In genomic region chr9:135960328-135961276, GRCh38 we compare ENCODE assay signal across 8 cellular contexts. TPM values are rescaled to one million over a fixed set of nuclear protein-coding genes. Genes with fewer than 3 reads are reported as not detected.
DNase-seq lines count a peak whose midpoint lies in the region; ATAC-seq and TF ChIP-seq lines count a peak whose summit lies in the region.

No MANE protein-coding gene starts in this region.

- peak overlapping the region; percentile 78 for H3K27ac Mint-ChIP-seq in activated CD8-positive, alpha-beta T cell treated with anti-CD3 and anti-CD28 coated beads for 36 hours

- H3K27me3 ChIP-seq in HL-60 (ENCODE audit: insufficient read depth, poor library complexity, severe bottlenecking) (no peaks in the 10 kb centered on the region), heart left ventricle (no peaks in the 10 kb centered on the region), prostate gland (replicated peaks; ENCODE audit: insufficient read depth) (no peaks in the 10 kb centered on the region)

- peak overlapping the region; percentile 81 for H3K27ac ChIP-seq in HL-60 (replicated peaks)
- H3K27ac ChIP-seq in heart left ventricle: peak overlapping the region; percentile 82 to 99 (median 94)
- H3K27ac ChIP-seq in prostate gland: peak overlapping the region; percentile 82 to 87

- POLR2A ChIA-PET in activated CD8-positive, alpha-beta T cell treated with anti-CD3 and anti-CD28 coated beads for 36 hours (lab: Charles Lee): interaction anchor here (0.8 to 1.7 kb wide), 5 partner anchors 12 to 145 kb away, joined by 3 to 6 read pairs (median 3); no protein-coding TSS in a partner anchor

- H3K4me1 Mint-ChIP-seq in activated CD8-positive, alpha-beta T cell treated with anti-CD3 and anti-CD28 coated beads for 36 hours (ENCODE audit: low read depth): peaks cover 28% of the 10 kb centered on the region

- no peaks in the 10 kb centered on the region for H3K9me3 Mint-ChIP-seq in activated CD8-positive, alpha-beta T cell treated with anti-CD3 and anti-CD28 coated beads for 36 hours

- TF ChIP-seq CTCF in AG10803 (conservative IDR thresholded peaks at IDR 0.05; ENCODE audit: low read length): no peak
- TF ChIP-seq CTCF in HL-60 (IDR thresholded peaks at IDR 0.05; ENCODE audit: insufficient read depth, low read length): no peak
- TF ChIP-seq CTCF in activated CD8-positive, alpha-beta T cell treated with anti-CD3 and anti-CD28 coated beads for 36 hours (IDR thresholded peaks at IDR 0.05): no peak
- TF ChIP-seq CTCF in heart left ventricle (IDR thresholded peaks at IDR 0.05): no peak
- no peak for TF ChIP-seq CTCF in prostate gland (IDR thresholded peaks at IDR 0.05)

- peak overlapping the region; percentile 88 for H3K4me3 Mint-ChIP-seq in activated CD8-positive, alpha-beta T cell treated with anti-CD3 and anti-CD28 coated beads for 36 hours

- intact Hi-C loops in activated CD8-positive, alpha-beta T cell treated with anti-CD3 and anti-CD28 coated beads for 36 hours (cut with micrococcal nuclease): no loop called here
- intact Hi-C loops in heart left ventricle (cut with DNase I) (loop anchor here in 5 of 10 donors (1.0 to 10.0 kb wide), 11 partner anchors 53 to 324 kb away; partner anchors contain the start of genes CAMSAP1 (in 3 of the 5), KCNT1 (in 1 of the 5) and QSOX2 (in 1 of the 5)), prostate gland (cut with DNase I) (loop anchor here (5.0 to 10.0 kb wide), 3 partner anchors 53 to 356 kb away; partner anchors contain the start of gene CAMSAP1)

- in situ Hi-C loops in GM18951 (cut with MboI; ENCODE audit: low sequenced_read_pairs, unreplicated experiment): loop anchor here (10.0 kb wide), 1 partner anchor 154 kb away; the partner anchor contains the start of gene TMEM250

- no peaks in the 10 kb centered on the region for H3K27me3 Mint-ChIP-seq in activated CD8-positive, alpha-beta T cell treated with anti-CD3 and anti-CD28 coated beads for 36 hours

- H3K36me3 ChIP-seq in heart left ventricle (no peaks in the 10 kb centered on the region), prostate gland (no peaks in the 10 kb centered on the region)

- CTCF ChIA-PET in activated CD8-positive, alpha-beta T cell treated with anti-CD3 and anti-CD28 coated beads for 36 hours (lab: Charles Lee): interaction anchor here (0.9 to 1.5 kb wide), 8 partner anchors 35 to 449 kb away, joined by 3 to 5 read pairs (median 4); no protein-coding TSS in a partner anchor

- H3K36me3 Mint-ChIP-seq in activated CD8-positive, alpha-beta T cell treated with anti-CD3 and anti-CD28 coated beads for 36 hours (ENCODE audit: low read depth): no peaks in the 10 kb centered on the region

- peak overlapping the region; percentile 75 for H3K4me3 ChIP-seq in AG10803 (ENCODE audit: low read length)
- H3K4me3 ChIP-seq in HL-60 (replicated peaks; ENCODE audit: insufficient read depth, low read length): peak overlapping the region; percentile 94
- H3K4me3 ChIP-seq in heart left ventricle: peak overlapping the region; percentile 44 to 100 (median 89)
- peak overlapping the region; percentile 86 to 97 for H3K4me3 ChIP-seq in prostate gland

- DNase-seq in AG10803 (ENCODE audit: low read depth): no peak
- DNase-seq in HL-60 (ENCODE audit: low read depth in 1 of 2, low spot score in 1 of 2): peak in 1 of 2 experiments; percentile 67
- DNase-seq in activated CD8-positive, alpha-beta T cell treated with anti-CD3 and anti-CD28 coated beads for 36 hours: no peak
- DNase-seq in heart left ventricle: peak in 4 of 5 donors; percentile 35 to 75 (median 50)
- no peak for DNase-seq in prostate gland (ENCODE audit: low spot score)
- DNase-seq in NCI-H2081 treated with DMSO at 0.1 percent for 48 hours (lab: John Stamatoyannopoulos, UW): no peak

- TF ChIP-seq POLR2A in GM18951 (IDR thresholded peaks at IDR 0.05; ENCODE audit: extremely low read depth, insufficient read depth, insufficient read length): peak; percentile 66
- peak; percentile 50 to 67 for TF ChIP-seq POLR2A in heart left ventricle (IDR thresholded peaks at IDR 0.05)
- peak; percentile 48 for TF ChIP-seq POLR2A in prostate gland (IDR thresholded peaks at IDR 0.05)

- peaks cover 2 to 54% (median 35%) of the 10 kb centered on the region in 12 donors for H3K4me1 ChIP-seq in heart left ventricle
- H3K4me1 ChIP-seq in prostate gland (replicated peaks): peaks cover 3% of the 10 kb centered on the region

- H3K9me3 ChIP-seq in heart left ventricle (no peaks in the 10 kb centered on the region), prostate gland (no peaks in the 10 kb centered on the region)

- no peak for ATAC-seq in activated CD8-positive, alpha-beta T cell treated with anti-CD3 and anti-CD28 coated beads for 36 hours
- peak in 3 of 4 donors; percentile 15 to 32 (median 18) for ATAC-seq in heart left ventricle
- ATAC-seq in GM18519 (IDR thresholded peaks at IDR 0.05; ENCODE audit: low FRiP score, unreplicated experiment): no peak

- 2 to 3% (median 2%) methylated on average over 15 to 77 of the region's 77 CpGs for WGBS in heart left ventricle, 4 donors
- WGBS in prostate gland: 2% methylated on average over 35 of the region's 77 CpGs

RNA-seq across cellular contexts. Expression of gene UBAC1, which starts 0.6 kb away (rescaled TPM):
- total RNA-seq in activated CD8-positive, alpha-beta T cell treated with anti-CD3 and anti-CD28 coated beads for 36 hours: 10 to 100 TPM; 32.4 to 34.3 TPM
- total RNA-seq in heart left ventricle (100 to 1,000 TPM in 4 of 9 donors, 10 to 100 TPM in 5; 71.1 to 115 (median 87.6) TPM), prostate gland (10 to 100 TPM; 53.7 to 59.1 TPM)
- polyA plus RNA-seq in heart left ventricle: 100 to 1,000 TPM; 100 to 140 TPM

RNA-seq across cellular contexts. Expression of gene CAMSAP1, which starts 53.3 kb away (rescaled TPM):
- 10 to 100 TPM; 20.2 to 27.0 TPM for total RNA-seq in activated CD8-positive, alpha-beta T cell treated with anti-CD3 and anti-CD28 coated beads for 36 hours
- total RNA-seq in heart left ventricle: 10 to 100 TPM; 15.6 to 38.3 (median 22.5) TPM
- 10 to 100 TPM; 10.9 to 19.0 TPM for polyA plus RNA-seq in heart left ventricle
- 10 to 100 TPM; 28.3 to 86.6 TPM for total RNA-seq in prostate gland

Comparison
In these comparisons a context has a peak if more than half of its experiments do, and no peak if none do; other contexts are left out.
1. DNase-seq: peak in heart left ventricle (4 of 5); none in AG10803 (single experiment), activated CD8-positive, alpha-beta T cell treated with anti-CD3 and anti-CD28 coated beads for 36 hours (single experiment), prostate gland (single experiment) and NCI-H2081 treated with DMSO at 0.1 percent for 48 hours (single experiment).
2. ATAC-seq: peak in heart left ventricle (3 of 4); none in activated CD8-positive, alpha-beta T cell treated with anti-CD3 and anti-CD28 coated beads for 36 hours (single experiment) and GM18519 (single experiment).
3. Peak in every context shown above with its lines, with median percentiles within 50 percentile points of each other: H3K4me3 ChIP-seq, POLR2A ChIP-seq and H3K27ac ChIP-seq.